ENCODE assay signal across 10 cellular contexts in the genomic region with DNA sequence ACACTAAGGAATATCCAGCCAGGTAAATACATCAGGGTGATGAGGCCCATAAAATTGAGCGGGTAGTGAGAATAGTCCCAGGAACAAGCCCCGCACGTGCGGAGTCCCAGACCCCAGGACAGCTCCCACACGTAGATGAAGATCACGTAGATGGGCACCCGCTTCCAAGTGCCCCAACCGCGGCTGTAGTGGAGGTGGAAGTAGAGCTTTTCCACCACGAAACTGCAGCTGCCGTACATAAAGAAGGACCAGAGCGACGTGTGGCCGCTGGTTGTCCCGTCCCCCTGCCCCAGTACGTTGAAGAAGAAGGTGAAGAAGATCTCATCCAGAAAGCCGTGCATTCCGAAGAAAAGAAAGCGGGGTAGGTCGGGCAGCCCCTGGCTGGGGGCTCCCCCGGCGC. TPM values are rescaled to one million over a fixed set of nuclear protein-coding genes. Genes with fewer than 3 reads are reported as not detected.
DNase-seq lines count a peak whose midpoint lies in the region; ATAC-seq and TF ChIP-seq lines count a peak whose summit lies in the region.
"Had no signal": no experiment of that assay in that cellular context is flagged by ENCODE, and none has a peak within 500 bp of the region (broad histone marks: within the 10 kb centered on the region; RNA-seq: fewer than 3 reads in every experiment).

No MANE protein-coding gene starts in this region.

- H3K4me1 ChIP-seq in HUES6 (ENCODE audit: control insufficient read depth, insufficient read depth, low read length) (peaks cover 9% of the 10 kb centered on the region), osteoblast (ENCODE audit: insufficient read depth, low read length) (no peaks in the 10 kb centered on the region)

- H3K4me2 ChIP-seq in osteoblast (ENCODE audit: insufficient read depth, low read length): no peak overlapping the region

- no peak for ATAC-seq in HG02763 (IDR thresholded peaks at IDR 0.05; ENCODE audit: unreplicated experiment)

- peak overlapping the region; percentile 81 for H3K9ac ChIP-seq in HUES6 (ENCODE audit: low read length)

- H2AFZ ChIP-seq in osteoblast (ENCODE audit: low read length): no peak overlapping the region

- H4K20me1 ChIP-seq in osteoblast (ENCODE audit: insufficient read depth, low read length): no peaks in the 10 kb centered on the region

- H3K4me3 ChIP-seq in HUES6 (ENCODE audit: low read depth, low read length): peak overlapping the region; percentile 89
- H3K4me3 ChIP-seq in coronary artery: peak overlapping the region; percentile 68
- no peak overlapping the region for H3K4me3 ChIP-seq in osteoblast (ENCODE audit: insufficient read depth, low read length)

- H3K36me3 ChIP-seq in HUES6 (ENCODE audit: control insufficient read depth, insufficient read depth, low read length): no peaks in the 10 kb centered on the region
- no peaks in the 10 kb centered on the region for H3K36me3 ChIP-seq in osteoblast (ENCODE audit: insufficient read depth, low read length)

- H3K9me3 ChIP-seq in HUES6 (ENCODE audit: control insufficient read depth, insufficient read depth, low read depth, low read length): no peaks in the 10 kb centered on the region
- no peaks in the 10 kb centered on the region for H3K9me3 ChIP-seq in osteoblast (ENCODE audit: low read depth, low read length)

- H3K27ac ChIP-seq in HUES6 (ENCODE audit: low read depth, low read length) (no peak overlapping the region), coronary artery (no peak overlapping the region), osteoblast (ENCODE audit: low read depth, low read length) (no peak overlapping the region)

- no peaks in the 10 kb centered on the region for H3K79me2 ChIP-seq in osteoblast (ENCODE audit: insufficient read depth, low read length)

- DNase-seq in Daoy (ENCODE audit: low read depth) (peak; percentile 16), coronary artery (ENCODE audit: low spot score) (no peak), osteoblast (ENCODE audit: insufficient read length, low spot score, missing footprints) (peak; percentile 70), OCI-M1 (lab: John Stamatoyannopoulos, UW) (no peak), GM19238 (ENCODE audit: insufficient read length, low spot score) (no peak)
- DNase-seq in activated CD8-positive, alpha-beta memory T cell treated with anti-CD3 and anti-CD28 coated beads, Interleukin-2, amount 50 U/mL, for 48 hours: no peak

- no peak for TF ChIP-seq CTCF in coronary artery (IDR thresholded peaks at IDR 0.05)
- TF ChIP-seq CTCF in osteoblast (IDR thresholded peaks at IDR 0.05; ENCODE audit: extremely low read depth, low read depth, low read length): no peak

- H3K27me3 ChIP-seq in HUES6 (ENCODE audit: control insufficient read depth, insufficient read depth, low read length): peaks cover 46% of the 10 kb centered on the region
- H3K27me3 ChIP-seq in osteoblast (ENCODE audit: insufficient read depth, low read length): peaks cover 18% of the 10 kb centered on the region

RNA-seq across cellular contexts. Expression of gene TMEM229A, which starts 0.9 kb away (rescaled TPM):
- total RNA-seq in Daoy (2014; rRNA removed; shearing (Covaris generic)): not detected in 2 replicates
- total RNA-seq in osteoblast: not detected in 2 replicates
- total RNA-seq: bronchial epithelial cell, NCI-H460 had no signal

Comparison
In these comparisons a context has a peak if more than half of its experiments do, and no peak if none do; other contexts are left out.
1. DNase-seq: peak in Daoy (single experiment) and osteoblast (single experiment); none in coronary artery (single experiment), OCI-M1 (single experiment), GM19238 (single experiment) and activated CD8-positive, alpha-beta memory T cell treated with anti-CD3 and anti-CD28 coated beads, Interleukin-2, amount 50 U/mL, for 48 hours (single experiment).